Comparison of ENCODE assay signal across 8 cellular contexts in the genomic region with DNA sequence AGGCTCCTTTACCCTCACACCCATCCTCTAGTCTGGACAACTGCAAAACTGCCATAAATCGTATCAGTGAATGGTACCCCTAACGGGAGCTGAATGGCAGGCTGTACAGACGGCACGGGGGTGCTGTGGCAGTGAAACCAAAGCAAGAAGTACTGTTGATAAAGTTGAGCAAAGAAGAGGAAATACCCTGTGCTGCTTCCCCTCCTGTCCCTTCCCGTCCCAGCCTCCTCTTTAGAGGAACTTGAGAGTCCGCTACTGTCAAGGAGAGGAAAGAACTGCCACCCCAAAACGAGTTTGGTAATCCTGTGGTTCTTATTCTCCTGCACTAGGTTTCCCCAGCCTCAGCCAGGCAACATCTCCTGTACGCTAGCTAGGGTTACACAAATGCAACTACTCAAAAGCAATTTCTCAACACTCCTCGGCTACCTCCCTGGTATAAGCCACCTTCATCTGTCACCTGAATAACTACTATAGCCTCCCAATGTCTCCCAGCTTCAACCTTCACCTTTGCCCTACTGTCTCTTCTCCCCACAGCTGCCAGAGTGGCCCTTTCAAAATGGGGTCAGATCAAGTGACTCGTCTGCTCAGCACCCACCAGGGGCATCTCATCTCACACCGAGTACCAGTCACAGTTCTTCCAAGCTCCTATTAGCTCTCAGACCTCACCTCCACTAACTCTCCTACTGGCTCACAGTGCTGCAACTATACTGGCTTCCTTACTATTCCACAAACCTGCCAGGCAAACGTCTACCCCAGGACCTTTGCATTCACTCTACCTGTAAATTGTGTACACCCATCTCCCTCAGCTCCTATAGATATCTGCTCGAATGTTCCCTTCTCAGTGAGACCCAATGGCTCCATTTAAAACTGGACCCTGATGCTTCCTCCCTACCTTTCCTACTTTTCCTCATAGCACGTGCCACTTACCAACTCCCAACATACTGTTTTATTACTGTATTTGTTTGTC. TPM values are rescaled to one million over a fixed set of nuclear protein-coding genes. Genes with fewer than 3 reads are reported as not detected.
DNase-seq lines count a peak whose midpoint lies in the region; ATAC-seq and TF ChIP-seq lines count a peak whose summit lies in the region.

No MANE protein-coding gene starts in this region.

- H3K4me3 ChIP-seq in thoracic aorta, result peak overlapping the region; percentile 46

- peak overlapping the region; percentile 74 for H3K27ac Mint-ChIP-seq in activated T-helper 1 cell treated with anti-CD3 and anti-CD28 coated beads, Interleukin-12 subunit alpha, Interleukin-12 subunit beta, Interleukin-2, Interleukin-4 antibody, amounts not matched to agents 30 ng/mL and 10 ng/mL and 1 ng/mL, durations not matched to agents 14 hours and 24 hours and 36 hours

- DNase-seq in activated T-cell treated with anti-CD3 and anti-CD28 coated beads, Interleukin-2, amount 50 U/mL, for 4 hours, result no peak
- no peak for DNase-seq in activated T-cell treated with anti-CD3 and anti-CD28 coated beads for 4 hours
- no peak for DNase-seq in activated T-helper 1 cell treated with anti-CD3 and anti-CD28 coated beads, Interleukin-12 subunit alpha, Interleukin-12 subunit beta, Interleukin-2, Interleukin-4 antibody, amounts not matched to agents 30 ng/mL and 10 ng/mL and 1 ng/mL, durations not matched to agents 14 hours and 24 hours and 36 hours (ENCODE audit: low spot score)
- DNase-seq in left kidney (ENCODE audit: low read depth, low spot score), result peak; percentile 27
- DNase-seq in thoracic aorta (ENCODE audit: low spot score), result no peak
- no peak for DNase-seq in T-helper 9 cell
- DNase-seq in NCI-H2029 treated with DMSO at 0.1 percent for 48 hours (lab: John Stamatoyannopoulos, UW), result no peak

- H3K27me3 ChIP-seq in thoracic aorta (replicated peaks; ENCODE audit: insufficient read depth), result no peaks in the 10 kb centered on the region

- TF ChIP-seq CTCF in thoracic aorta (IDR thresholded peaks at IDR 0.05), result no peak

- H3K27me3 Mint-ChIP-seq in activated T-cell treated with anti-CD3 and anti-CD28 coated beads, Interleukin-2, amount 50 U/mL, for 4 hours (ENCODE audit: low read depth), result no peaks in the 10 kb centered on the region
- H3K27me3 Mint-ChIP-seq in activated T-helper 1 cell treated with anti-CD3 and anti-CD28 coated beads, Interleukin-12 subunit alpha, Interleukin-12 subunit beta, Interleukin-2, Interleukin-4 antibody, amounts not matched to agents 30 ng/mL and 10 ng/mL and 1 ng/mL, durations not matched to agents 14 hours and 24 hours and 36 hours (ENCODE audit: insufficient read depth), result no peaks in the 10 kb centered on the region

- H3K36me3 ChIP-seq in thoracic aorta, result no peaks in the 10 kb centered on the region

- no peak overlapping the region for H3K27ac ChIP-seq in thoracic aorta

- no peaks in the 10 kb centered on the region for H3K9me3 ChIP-seq in thoracic aorta

- H3K4me1 ChIP-seq in thoracic aorta (ENCODE audit: control insufficient read depth in 1 of 2, low read depth in 2 of 2), result peaks cover 24 to 31% of the 10 kb centered on the region in 2 donors

- intact Hi-C loops in activated T-helper 1 cell treated with anti-CD3 and anti-CD28 coated beads, Interleukin-12 subunit alpha, Interleukin-12 subunit beta, Interleukin-2, Interleukin-4 antibody, amounts not matched to agents 30 ng/mL and 10 ng/mL and 1 ng/mL, durations not matched to agents 14 hours and 24 hours and 36 hours (cut with micrococcal nuclease), result loop anchor here (2.0 to 5.0 kb wide), 2 partner anchors 16 to 1364 kb away; a partner anchor contains a TSS

- peak; percentile 28 to 44 for ATAC-seq in activated T-cell treated with anti-CD3 and anti-CD28 coated beads, Interleukin-2, amount 50 U/mL, for 4 hours
- ATAC-seq in thoracic aorta (ENCODE audit: insufficient number of reproducible peaks, low FRiP score, low read depth) (no peak), GM18520 (IDR thresholded peaks at IDR 0.05; ENCODE audit: unreplicated experiment) (no peak)

- H3K9me3 Mint-ChIP-seq in activated T-cell treated with anti-CD3 and anti-CD28 coated beads, Interleukin-2, amount 50 U/mL, for 4 hours, result no peaks in the 10 kb centered on the region
- no peaks in the 10 kb centered on the region for H3K9me3 Mint-ChIP-seq in activated T-helper 1 cell treated with anti-CD3 and anti-CD28 coated beads, Interleukin-12 subunit alpha, Interleukin-12 subunit beta, Interleukin-2, Interleukin-4 antibody, amounts not matched to agents 30 ng/mL and 10 ng/mL and 1 ng/mL, durations not matched to agents 14 hours and 24 hours and 36 hours

- H3K4me3 Mint-ChIP-seq in activated T-cell treated with anti-CD3 and anti-CD28 coated beads, Interleukin-2, amount 50 U/mL, for 4 hours, result peak overlapping the region; percentile 83
- peak overlapping the region; percentile 69 for H3K4me3 Mint-ChIP-seq in activated T-helper 1 cell treated with anti-CD3 and anti-CD28 coated beads, Interleukin-12 subunit alpha, Interleukin-12 subunit beta, Interleukin-2, Interleukin-4 antibody, amounts not matched to agents 30 ng/mL and 10 ng/mL and 1 ng/mL, durations not matched to agents 14 hours and 24 hours and 36 hours

- H3K4me1 Mint-ChIP-seq in activated T-cell treated with anti-CD3 and anti-CD28 coated beads, Interleukin-2, amount 50 U/mL, for 4 hours (ENCODE audit: low read depth), result peaks cover 85% of the 10 kb centered on the region
- H3K4me1 Mint-ChIP-seq in activated T-helper 1 cell treated with anti-CD3 and anti-CD28 coated beads, Interleukin-12 subunit alpha, Interleukin-12 subunit beta, Interleukin-2, Interleukin-4 antibody, amounts not matched to agents 30 ng/mL and 10 ng/mL and 1 ng/mL, durations not matched to agents 14 hours and 24 hours and 36 hours (ENCODE audit: low read depth), result peaks cover 72% of the 10 kb centered on the region

- H3K36me3 Mint-ChIP-seq in activated T-cell treated with anti-CD3 and anti-CD28 coated beads, Interleukin-2, amount 50 U/mL, for 4 hours (ENCODE audit: insufficient read depth), result peaks cover 17% of the 10 kb centered on the region
- H3K36me3 Mint-ChIP-seq in activated T-helper 1 cell treated with anti-CD3 and anti-CD28 coated beads, Interleukin-12 subunit alpha, Interleukin-12 subunit beta, Interleukin-2, Interleukin-4 antibody, amounts not matched to agents 30 ng/mL and 10 ng/mL and 1 ng/mL, durations not matched to agents 14 hours and 24 hours and 36 hours (ENCODE audit: low read depth), result peaks cover 23% of the 10 kb centered on the region

RNA-seq across cellular contexts. Expression of a gene that starts 4.1 kb away (rescaled TPM):
- 10 to 100 TPM; 10.1 to 16.3 (median 12.8) TPM for total RNA-seq in activated T-cell treated with anti-CD3 and anti-CD28 coated beads, Interleukin-2, amount 50 U/mL, for 4 hours
- total RNA-seq in activated T-helper 1 cell treated with anti-CD3 and anti-CD28 coated beads, Interleukin-12 subunit alpha, Interleukin-12 subunit beta, Interleukin-2, Interleukin-4 antibody, amounts not matched to agents 30 ng/mL and 10 ng/mL and 1 ng/mL, durations not matched to agents 14 hours and 24 hours and 36 hours, result 17.2 and 18.3 TPM in 2 replicates
- total RNA-seq in thoracic aorta, result 100 to 1,000 TPM in 1 of 2 donors, 10 to 100 TPM in 1; 29.2 to 148 TPM

Comparison
In these comparisons a context has a peak if more than half of its experiments do, and no peak if none do; other contexts are left out.
1. ATAC-seq: peak in activated T-cell treated with anti-CD3 and anti-CD28 coated beads, Interleukin-2, amount 50 U/mL, for 4 hours (2 of 2); none in thoracic aorta (single experiment) and GM18520 (single experiment).